Comparison of ENCODE assay signal across 14 cellular contexts in the genomic region with DNA sequence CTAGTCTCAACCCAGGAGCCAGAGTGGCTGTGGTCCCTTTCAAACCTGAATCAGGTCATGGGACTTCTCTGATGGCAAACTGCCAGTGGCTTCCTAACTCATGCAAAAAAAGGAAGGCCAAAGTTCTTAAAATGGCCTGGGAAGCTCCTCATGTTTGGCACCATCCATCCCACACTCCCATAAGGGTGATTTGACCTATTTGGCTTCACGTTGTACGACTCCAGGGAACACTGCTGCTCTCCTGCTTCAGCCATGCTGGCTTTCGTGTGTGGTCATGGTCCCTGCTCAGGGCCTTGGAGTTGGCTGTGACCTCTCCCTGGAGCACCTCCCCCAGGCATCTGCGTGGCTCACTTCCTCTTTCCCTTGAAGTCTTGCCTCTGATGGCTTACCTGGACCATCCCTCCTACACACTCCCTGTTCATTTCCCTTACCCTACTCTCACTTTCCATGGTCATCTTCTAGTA. TPM values are rescaled to one million over a fixed set of nuclear protein-coding genes. Genes with fewer than 3 reads are reported as not detected.
DNase-seq lines count a peak whose midpoint lies in the region; ATAC-seq and TF ChIP-seq lines count a peak whose summit lies in the region.
"Had no signal": no experiment of that assay in that cellular context is flagged by ENCODE, and none has a peak within 500 bp of the region (broad histone marks: within the 10 kb centered on the region; RNA-seq: fewer than 3 reads in every experiment).

No MANE protein-coding gene starts in this region.

- H3K9me2 ChIP-seq in DOHH2 (replicated peaks; ENCODE audit: control insufficient read depth, low read length) (no peaks in the 10 kb centered on the region), OCI-LY7 (ENCODE audit: insufficient read depth, low read length) (no peaks in the 10 kb centered on the region)

- peak overlapping the region in 2 of 5 donors; percentile 64 to 68 for H3K4me3 Mint-ChIP-seq in immature natural killer cell

- H3K27ac ChIP-seq in DOHH2 (ENCODE audit: low read depth, low read length) = peak overlapping the region; percentile 26; the same call in 1 of the 2 replicates
- H3K27ac ChIP-seq in OCI-LY7 (ENCODE audit: low read depth, low read length, poor library complexity, severe bottlenecking) = no peak overlapping the region
- H3K27ac ChIP-seq: KMS-11, psoas muscle had no signal

- POLR2A ChIA-PET in OCI-LY7 (lab: Charles Lee) = no interaction called here

- CTCF ChIA-PET in OCI-LY7 (lab: Charles Lee; ENCODE audit: unreplicated experiment) = no interaction called here

- no peaks in the 10 kb centered on the region for H3K36me3 ChIP-seq in DOHH2 (ENCODE audit: control insufficient read depth, low read length)
- H3K36me3 ChIP-seq in OCI-LY7 (ENCODE audit: insufficient read depth, low read length) = no peaks in the 10 kb centered on the region

- peak; percentile 50 for ATAC-seq in GM21360 (IDR thresholded peaks at IDR 0.05; ENCODE audit: unreplicated experiment)
- ATAC-seq: psoas muscle had no signal

- 0 out of 2 replicates have a peak overlapping the region, but pooled peaks have one; percentile 15 for H3K4me3 ChIP-seq in DOHH2 (ENCODE audit: low read length)
- H3K4me3 ChIP-seq in OCI-LY7 (ENCODE audit: low read depth, low read length, poor library complexity, severe bottlenecking) = no peak overlapping the region
- H3K4me3 ChIP-seq: psoas muscle had no signal

- H4K20me1 ChIP-seq in DOHH2 (ENCODE audit: control insufficient read depth, insufficient read depth, low read depth, low read length) (no peaks in the 10 kb centered on the region), OCI-LY7 (ENCODE audit: insufficient read depth, low read length) (no peaks in the 10 kb centered on the region)

- TF ChIP-seq CTCF in DOHH2 (IDR thresholded peaks at IDR 0.05; ENCODE audit: low read depth, low read length, poor library complexity, severe bottlenecking) = no peak
- no peak for TF ChIP-seq CTCF in OCI-LY7 (conservative IDR thresholded peaks at IDR 0.05; ENCODE audit: low read length)

- H3K4me1 ChIP-seq in DOHH2 (ENCODE audit: control insufficient read depth, low read length) (peaks cover 76% of the 10 kb centered on the region), OCI-LY7 (ENCODE audit: insufficient read depth, low read length, poor library complexity, severe bottlenecking) (peaks cover 46% of the 10 kb centered on the region)
- H3K4me1 ChIP-seq: psoas muscle had no signal

- H3K79me2 ChIP-seq in DOHH2 (ENCODE audit: control insufficient read depth, low read length) = no peaks in the 10 kb centered on the region
- H3K79me2 ChIP-seq in OCI-LY7 (ENCODE audit: insufficient read depth, low read depth, low read length) = no peaks in the 10 kb centered on the region

- no peaks in the 10 kb centered on the region for H3K9me3 Mint-ChIP-seq in immature natural killer cell
- H3K9me3 Mint-ChIP-seq: stimulated activated naive CD8-positive, alpha-beta T cell treated with anti-CD3 and anti-CD28 coated beads, Interleukin-15, Interleukin-2, amounts not matched to agents 100 ng/mL and 50 ng/mL, for 24 hours had no signal

- intact Hi-C loops in OCI-LY7 (cut with micrococcal nuclease; ENCODE audit: unreplicated experiment) = no loop called here

- H3F3A ChIP-seq in DOHH2 (ENCODE audit: control insufficient read depth, insufficient read depth) = peaks cover 12% of the 10 kb centered on the region

- no peak overlapping the region for H2AFZ ChIP-seq in OCI-LY7 (ENCODE audit: low read length)

- H3K27ac Mint-ChIP-seq in immature natural killer cell = peak overlapping the region; percentile 38 to 86 (median 66)

- H3K4me2 ChIP-seq in DOHH2 (ENCODE audit: low read length) (peak overlapping the region; percentile 56), OCI-LY7 (ENCODE audit: low read length) (no peak overlapping the region)
- H3K4me2 ChIP-seq: KMS-11 had no signal

- H3K4me1 Mint-ChIP-seq in immature natural killer cell = peaks cover 31 to 60% of the 10 kb centered on the region in 2 donors

- no peaks in the 10 kb centered on the region for H3K36me3 Mint-ChIP-seq in immature natural killer cell

- BruUV-seq in OCI-LY7 (replicated peaks; lab: Mats Ljungman, UMichigan) = no TSS peak

- peaks cover 7 to 9% (median 8%) of the 10 kb centered on the region in 3 donors for H3K27me3 Mint-ChIP-seq in immature natural killer cell (ENCODE audit: low read depth in 3 of 3)
- H3K27me3 Mint-ChIP-seq: stimulated activated naive CD8-positive, alpha-beta T cell treated with anti-CD3 and anti-CD28 coated beads, Interleukin-15, Interleukin-2, amounts not matched to agents 100 ng/mL and 50 ng/mL, for 24 hours had no signal

- DNase-seq in OCI-M1 (lab: John Stamatoyannopoulos, UW) (peak; percentile 74), immature natural killer cell (no peak), OCI-LY7 (ENCODE audit: low spot score) (no peak), NCI-H2196 (lab: John Stamatoyannopoulos, UW; ENCODE audit: unreplicated experiment) (no peak), amygdala (lab: John Stamatoyannopoulos, UW) (no peak)
- DNase-seq: central memory CD4-positive, alpha-beta T cell; mesendoderm; psoas muscle; stimulated activated CD4-positive, alpha-beta T cell treated with anti-CD3 and anti-CD28 coated beads, Interleukin-2, amount 100 ng/mL, for 48 hours had no signal

- H3K9me3 ChIP-seq in DOHH2 (ENCODE audit: control insufficient read depth, insufficient read depth, low read length) = no peaks in the 10 kb centered on the region
- H3K9me3 ChIP-seq in OCI-LY7 (ENCODE audit: low read length) = no peaks in the 10 kb centered on the region
- H3K9me3 ChIP-seq: psoas muscle had no signal

- H3K27me3 ChIP-seq in DOHH2 (ENCODE audit: control insufficient read depth, low read length) = no peaks in the 10 kb centered on the region

RNA-seq across cellular contexts. Expression of a gene that starts 12.8 kb away (rescaled TPM):
- polyA plus RNA-seq in immature natural killer cell = over 10,000 TPM; 26,219 to 39,735 (median 28,691) TPM
- total RNA-seq in OCI-LY7 (2014; rRNA removed; shearing (Covaris generic)) = 1,355 and 1,476 TPM in 2 replicates
- total RNA-seq in OCI-LY7 (2022) = 1,524 and 1,540 TPM in 2 replicates

RNA-seq across cellular contexts. Expression of a gene that starts 55.7 kb away (rescaled TPM):
- 1 to 10 TPM in 1 of 3 donors, under 1 TPM in 2; 0.04 to 3.6 (median 0.68) TPM for polyA plus RNA-seq in immature natural killer cell
- not detected in 2 replicates for total RNA-seq in OCI-LY7 (2014; rRNA removed; shearing (Covaris generic))
- not detected in 2 replicates for total RNA-seq in OCI-LY7 (2022)
- total RNA-seq: fibroblast of lung had no signal
- polyA plus RNA-seq: fibroblast of lung had no signal
